8 cellular contexts compared by ENCODE assay signal in genomic region chr4:104064650-104065577, GRCh38.
A peak's percentile ranks its signal among the peaks of the same experiment; 100 is the strongest.
DNase-seq lines count a peak whose midpoint lies in the region; ATAC-seq and TF ChIP-seq lines count a peak whose summit lies in the region.

No MANE protein-coding gene starts in this region.

- intact Hi-C loops in esophagus squamous epithelium (cut with DNase I): no loop called here

- H3K4me1 ChIP-seq in SJCRH30: no peaks in the 10 kb centered on the region
- no peaks in the 10 kb centered on the region for H3K4me1 ChIP-seq in esophagus squamous epithelium

- no peaks in the 10 kb centered on the region for H3K9me3 ChIP-seq in SJCRH30 (replicated peaks)
- H3K9me3 ChIP-seq in esophagus squamous epithelium: peaks cover 0 to 4% (median 0%) of the 10 kb centered on the region in 3 donors

- WGBS in esophagus squamous epithelium, 2 donors: 15% methylated on average over 8 of the region's 8 CpGs

- no peak overlapping the region for H3K27ac ChIP-seq in SJCRH30
- no peak overlapping the region for H3K27ac ChIP-seq in esophagus squamous epithelium

- no peaks in the 10 kb centered on the region for H3K27me3 ChIP-seq in SJCRH30
- H3K27me3 ChIP-seq in esophagus squamous epithelium: no peaks in the 10 kb centered on the region

- H3K36me3 ChIP-seq in SJCRH30 (no peaks in the 10 kb centered on the region), esophagus squamous epithelium (no peaks in the 10 kb centered on the region)

- ATAC-seq in HG03280 (IDR thresholded peaks at IDR 0.05; ENCODE audit: unreplicated experiment): no peak

- TF ChIP-seq CTCF in LNCaP clone FGC (IDR thresholded peaks at IDR 0.05; ENCODE audit: control insufficient read depth, extremely low read depth, insufficient read depth): peak; percentile 59
- peak in 5 of 6 experiments; percentile 12 to 44 (median 32) for TF ChIP-seq CTCF in esophagus squamous epithelium (IDR thresholded peaks at IDR 0.05)

- no peak overlapping the region for H3K4me3 ChIP-seq in LNCaP clone FGC (ENCODE audit: low read depth, low read length)
- H3K4me3 ChIP-seq in SJCRH30: no peak overlapping the region
- no peak overlapping the region for H3K4me3 ChIP-seq in esophagus squamous epithelium

- DNase-seq in NCI-H524 (lab: John Stamatoyannopoulos, UW): peak; percentile 33 to 41
- no peak for DNase-seq in NCI-H524 treated with DMSO at 0.1 percent for 48 hours (lab: John Stamatoyannopoulos, UW)
- peak; percentile 48 for DNase-seq in H4 (ENCODE audit: low spot score)
- peak; percentile 15 for DNase-seq in LNCaP clone FGC (ENCODE audit: low read depth)
- peak; percentile 51 to 72 for DNase-seq in SJCRH30
- DNase-seq in esophagus squamous epithelium (lab: John Stamatoyannopoulos, UW): no peak
- peak in 52 of 56 donors; percentile 0 to 85 (median 48) for DNase-seq in nucleus accumbens (lab: John Stamatoyannopoulos, UW)

- no peak for TF ChIP-seq POLR2A in esophagus squamous epithelium (IDR thresholded peaks at IDR 0.05)

Comparison
In these comparisons a context has a peak if more than half of its experiments do, and no peak if none do; other contexts are left out.
1. DNase-seq: peak in NCI-H524 (2 of 2), H4 (single experiment), LNCaP clone FGC (single experiment), SJCRH30 (2 of 2) and nucleus accumbens (52 of 56); none in NCI-H524 treated with DMSO at 0.1 percent for 48 hours (single experiment) and esophagus squamous epithelium (single experiment).